In genomic region chr3:130761730-130762311, GRCh38 we compare ENCODE assay signal across 17 cellular contexts.
"Had no signal": no experiment of that assay in that cellular context is flagged by ENCODE, and none has a peak within 500 bp of the region (broad histone marks: within the 10 kb centered on the region; RNA-seq: fewer than 3 reads in every experiment).

No MANE protein-coding gene starts in this region.

- H3K27ac ChIP-seq: right atrium auricular region, WERI-Rb-1 had no signal

- H3K9me3 ChIP-seq: right atrium auricular region had no signal

- H3K27ac Mint-ChIP-seq: activated CD4-positive, alpha-beta memory T cell treated with anti-CD3 and anti-CD28 coated beads, Interleukin-2, amount 10 ng/mL, durations not matched to agents 7 days and 5 days; activated CD4-positive, alpha-beta T cell treated with anti-CD3 and anti-CD28 coated beads for 36 hours; activated T-cell treated with anti-CD3 and anti-CD28 coated beads, Interleukin-2, amount 50 U/mL, for 24 hours; natural killer cell; progenitor cell of endocrine pancreas had no signal

- H3K9me3 Mint-ChIP-seq: activated CD4-positive, alpha-beta memory T cell treated with anti-CD3 and anti-CD28 coated beads, Interleukin-2, amount 10 ng/mL, durations not matched to agents 7 days and 5 days; activated T-cell treated with anti-CD3 and anti-CD28 coated beads, Interleukin-2, amount 50 U/mL, for 24 hours had no signal

- H3K4me1 Mint-ChIP-seq: activated CD4-positive, alpha-beta T cell treated with anti-CD3 and anti-CD28 coated beads for 36 hours had no signal

- H3K4me3 Mint-ChIP-seq: activated CD4-positive, alpha-beta memory T cell treated with anti-CD3 and anti-CD28 coated beads, Interleukin-2, amount 10 ng/mL, durations not matched to agents 7 days and 5 days; activated CD4-positive, alpha-beta T cell treated with anti-CD3 and anti-CD28 coated beads for 36 hours; activated T-cell treated with anti-CD3 and anti-CD28 coated beads, Interleukin-2, amount 50 U/mL, for 24 hours; natural killer cell had no signal

- H3K36me3 Mint-ChIP-seq: natural killer cell had no signal

- H3K4me3 ChIP-seq: right atrium auricular region had no signal

- ATAC-seq: esophagus mucosa, left ventricle myocardium superior had no signal

- H3K27me3 ChIP-seq: right atrium auricular region had no signal

- DNase-seq: activated CD4-positive, alpha-beta memory T cell treated with anti-CD3 and anti-CD28 coated beads, Interleukin-2, amount 10 ng/mL, durations not matched to agents 7 days and 5 days; activated CD4-positive, alpha-beta T cell treated with anti-CD3 and anti-CD28 coated beads for 36 hours; activated effector memory CD4-positive, alpha-beta T cell treated with Interleukin-2 at 50 U/mL for 16 hours; activated naive CD4-positive, alpha-beta T cell treated with anti-CD3 and anti-CD28 coated beads, Interleukin-2, amount 50 U/mL, for 16 hours; activated T-cell treated with anti-CD3 and anti-CD28 coated beads, Interleukin-2, amount 50 U/mL, for 24 hours; hippocampal formation; left ventricle myocardium superior; mesendoderm; natural killer cell; occipital lobe; stimulated activated CD4-positive, alpha-beta T cell treated with anti-CD3 and anti-CD28 coated beads, Interleukin-15, amount 100 ng/mL, for 24 hours; stimulated activated CD4-positive, alpha-beta T cell treated with anti-CD3 and anti-CD28 coated beads, Interleukin-4, amount 100 ng/mL, for 1 hour; stimulated activated naive CD4-positive, alpha-beta T cell; WERI-Rb-1 had no signal

- H3K36me3 ChIP-seq: right atrium auricular region, WERI-Rb-1 had no signal
